In genomic region chr6:137808191-137808590, GRCh38 we compare ENCODE assay signal across 12 cellular contexts. TPM values are rescaled to one million over a fixed set of nuclear protein-coding genes. Genes with fewer than 3 reads are reported as not detected.
DNase-seq lines count a peak whose midpoint lies in the region; ATAC-seq, FAIRE-seq and TF ChIP-seq lines count a peak whose summit lies in the region.
"Had no signal": no experiment of that assay in that cellular context is flagged by ENCODE, and none has a peak within 500 bp of the region (broad histone marks: within the 10 kb centered on the region; RNA-seq: fewer than 3 reads in every experiment).

No MANE protein-coding gene starts in this region.

- no peaks in the 10 kb centered on the region for H3K79me1 ChIP-seq in IMR-90 (ENCODE audit: low read depth in 1 of 2, low read length in 2 of 2)

- peak overlapping the region; percentile 52; the same call in 1 of the 2 replicates for H4K91ac ChIP-seq in IMR-90 (ENCODE audit: insufficient read depth, low read depth, low read length)

- POLR2A ChIA-PET in Caco-2 (lab: Charles Lee): no interaction called here
- POLR2A ChIA-PET in IMR-90 (lab: Charles Lee; ENCODE audit: unreplicated experiment): no interaction called here
- POLR2A ChIA-PET in HepG2 (lab: Yijun Ruan, JAX): interaction anchor here (1.8 to 4.6 kb wide), 2 partner anchors 59 to 84 kb away, joined by 13 to 27 read pairs; partner anchors contain the start of gene TNFAIP3

- intact Hi-C loops in Caco-2 (cut with micrococcal nuclease; ENCODE audit: unreplicated experiment): no loop called here
- intact Hi-C loops in IMR-90 (cut with micrococcal nuclease): no loop called here
- intact Hi-C loops in HepG2 (cut with micrococcal nuclease; ENCODE audit: unreplicated experiment): loop anchor here (10.0 kb wide), 1 partner anchor 137 kb away; no protein-coding TSS in a partner anchor

- H3K27ac Mint-ChIP-seq in Caco-2 (ENCODE audit: unreplicated experiment): peak overlapping the region; percentile 47

- H2AK5ac ChIP-seq in IMR-90 (ENCODE audit: low read depth, low read length): peak overlapping the region; percentile 17; the same call in 1 of the 2 replicates

- H3K4me1 ChIP-seq in Caco-2 (peaks cover 61% of the 10 kb centered on the region), IMR-90 (ENCODE audit: control insufficient read depth, insufficient read depth, low read length) (peaks cover 6% of the 10 kb centered on the region; the same call in 1 of the 2 replicates), HepG2 (ENCODE audit: insufficient read depth, low read length) (peaks cover 83% of the 10 kb centered on the region)

- BruUV-seq in Caco-2 (replicated peaks; lab: Mats Ljungman, UMichigan): no TSS peak
- BruUV-seq in IMR-90 (replicated peaks; lab: Mats Ljungman, UMichigan): no TSS peak
- BruUV-seq in HepG2 (replicated peaks; lab: Mats Ljungman, UMichigan): no TSS peak

- H3K36me3 ChIP-seq in Caco-2 (ENCODE audit: control insufficient read depth, insufficient read depth, low read length) (no peaks in the 10 kb centered on the region), IMR-90 (ENCODE audit: control insufficient read depth, insufficient read depth, low read length) (no peaks in the 10 kb centered on the region), bronchial epithelial cell (ENCODE audit: control insufficient read depth, insufficient read depth, low read length) (no peaks in the 10 kb centered on the region), HepG2 (replicated peaks in 1 of 2; ENCODE audit: control insufficient read depth in 1 of 2, insufficient read depth in 2 of 2, low read length in 2 of 2) (no peaks in the 10 kb centered on the region)

- no peak for TF ChIP-seq RAD21 in IMR-90 (IDR thresholded peaks at IDR 0.05; ENCODE audit: low read length)
- no peak for TF ChIP-seq RAD21 in HepG2 (CRISPR knock-in tag; IDR thresholded peaks at IDR 0.05)

- H4K5ac ChIP-seq in IMR-90 (ENCODE audit: low read depth, low read length): no peak overlapping the region; the same call in 1 of the 2 replicates

- H3K9ac ChIP-seq in IMR-90 (ENCODE audit: low read depth, low read length) (no peak overlapping the region), HepG2 (ENCODE audit: insufficient read depth, low read depth, low read length) (no peak overlapping the region)

- TF ChIP-seq POLR2A in IMR-90 (IDR thresholded peaks at IDR 0.05; ENCODE audit: low read depth, low read length) (no peak), HepG2 (IDR thresholded peaks at IDR 0.05; ENCODE audit: insufficient read depth in 1 of 2, low read depth in 2 of 2, low read length in 2 of 2) (no peak)

- H3K4me3 Mint-ChIP-seq in Caco-2 (ENCODE audit: unreplicated experiment): no peak overlapping the region
- H3K4me3 Mint-ChIP-seq: stimulated activated naive CD8-positive, alpha-beta T cell treated with anti-CD3 and anti-CD28 coated beads, Interleukin-15, amount 100 ng/mL, for 72 hours had no signal

- H4K20me1 ChIP-seq in IMR-90 (ENCODE audit: insufficient read depth, low read length) (no peaks in the 10 kb centered on the region), HepG2 (ENCODE audit: insufficient read depth, low read length) (no peaks in the 10 kb centered on the region)

- H2BK15ac ChIP-seq in IMR-90 (ENCODE audit: low read depth, low read length): no peak overlapping the region

- in situ Hi-C loops in IMR-90 (cut with MboI; ENCODE audit: low sequenced_read_pairs): no loop called here
- in situ Hi-C loops in HepG2 (cut with HindIII; ENCODE audit: extremely low pct_ligation_motif_present, low pct_unique_long_range_greater_than_20kb): loop anchor here (5.0 to 10.0 kb wide), 2 partner anchors 57 to 101 kb away; partner anchors contain the start of gene TNFAIP3

- dilution Hi-C loops in IMR-90 (cut with HindIII; ENCODE audit: low sequenced_read_pairs, unreplicated experiment): no loop called here

- no peak overlapping the region for H3K27ac ChIP-seq in IMR-90 (ENCODE audit: insufficient read depth, low read length)
- peak overlapping the region; percentile 12 for H3K27ac ChIP-seq in HepG2 (ENCODE audit: extremely low read length, insufficient read depth, low read length)

- TF ChIP-seq EP300 in HepG2 (IDR thresholded peaks at IDR 0.05; ENCODE audit: low read depth in 2 of 2, low read length in 2 of 2): no peak
- TF ChIP-seq EP300 in HepG2 (CRISPR knock-in tag; IDR thresholded peaks at IDR 0.05; ENCODE audit: borderline replicate concordance): no peak

- H3K23ac ChIP-seq in IMR-90 (ENCODE audit: low read depth, low read length): no peak overlapping the region

- H3K27me3 ChIP-seq in Caco-2 (replicated peaks; ENCODE audit: control insufficient read depth, insufficient read depth, low read length) (no peaks in the 10 kb centered on the region), IMR-90 (ENCODE audit: control insufficient read depth, insufficient read depth, low read length) (no peaks in the 10 kb centered on the region), bronchial epithelial cell (ENCODE audit: control insufficient read depth, insufficient read depth, low read length) (no peaks in the 10 kb centered on the region), HepG2 (ENCODE audit: control insufficient read depth in 1 of 2, insufficient read depth in 2 of 2, low read length in 2 of 2) (no peaks in the 10 kb centered on the region)

- peak overlapping the region; percentile 62; the same call in 1 of the 2 replicates for H3K4ac ChIP-seq in IMR-90 (ENCODE audit: low read depth, low read length)

- H3K18ac ChIP-seq in IMR-90 (ENCODE audit: low read depth, low read length): no peak overlapping the region; the same call in 1 of the 2 replicates

- peaks cover 33% of the 10 kb centered on the region for H3K4me1 Mint-ChIP-seq in Caco-2 (ENCODE audit: low read depth, unreplicated experiment)

- H3K27me3 Mint-ChIP-seq in Caco-2 (ENCODE audit: insufficient read depth, unreplicated experiment): no peaks in the 10 kb centered on the region
- H3K27me3 Mint-ChIP-seq: stimulated activated naive CD8-positive, alpha-beta T cell treated with anti-CD3 and anti-CD28 coated beads, Interleukin-15, amount 100 ng/mL, for 72 hours had no signal

- no peak for FAIRE-seq in bronchial epithelial cell (lab: Jason Lieb, UNC)
- FAIRE-seq in HepG2 (lab: Jason Lieb, UNC): no peak
- FAIRE-seq: D721Med, GM12891 had no signal

- H3K56ac ChIP-seq in IMR-90 (ENCODE audit: extremely low read depth, insufficient read depth, low read length): no peak overlapping the region

- H2AK9ac ChIP-seq in IMR-90 (replicated peaks; ENCODE audit: low read depth, low read length, poor library complexity): no peak overlapping the region

- no peak overlapping the region for H2BK5ac ChIP-seq in IMR-90 (ENCODE audit: low read depth, low read length, poor library complexity, severe bottlenecking)

- peaks cover 6% of the 10 kb centered on the region for H3K9me1 ChIP-seq in IMR-90 (ENCODE audit: insufficient read depth, low read length)

- H3K14ac ChIP-seq in IMR-90 (replicated peaks; ENCODE audit: low read depth, low read length): no peak overlapping the region

- no peak for DNase-seq in Caco-2
- peak; percentile 80 for DNase-seq in IMR-90
- peak; percentile 98 for DNase-seq in bronchial epithelial cell (ENCODE audit: low read depth)
- DNase-seq in HepG2 (ENCODE audit: low spot score): peak; percentile 61
- DNase-seq in stimulated activated naive CD4-positive, alpha-beta T cell (lab: John Stamatoyannopoulos, UW): no peak
- DNase-seq in NCI-H345 (lab: John Stamatoyannopoulos, UW): no peak
- DNase-seq: NCI-H446 treated with DMSO at 0.1 percent for 48 hours; stimulated activated naive CD8-positive, alpha-beta T cell treated with anti-CD3 and anti-CD28 coated beads, Interleukin-15, amount 100 ng/mL, for 72 hours had no signal

- no peak for TF ChIP-seq CTCF in Caco-2 (IDR thresholded peaks at IDR 0.05; ENCODE audit: insufficient read depth in 1 of 2, low read depth in 1 of 2, low read length in 1 of 2, severe bottlenecking in 1 of 2, unreplicated experiment in 1 of 2)
- TF ChIP-seq CTCF in IMR-90 (conservative IDR thresholded peaks at IDR 0.05; ENCODE audit: low read depth, low read length): no peak
- TF ChIP-seq CTCF in bronchial epithelial cell (IDR thresholded peaks at IDR 0.05; ENCODE audit: insufficient read depth, low read length, severe bottlenecking): no peak
- TF ChIP-seq CTCF in HepG2 (CRISPR knock-in tag; IDR thresholded peaks at IDR 0.05): no peak

- H3K9me3 ChIP-seq in Caco-2 (no peaks in the 10 kb centered on the region), IMR-90 (ENCODE audit: control insufficient read depth, insufficient read depth, low read length) (no peaks in the 10 kb centered on the region), HepG2 (ENCODE audit: low read length) (no peaks in the 10 kb centered on the region)

- CTCF ChIA-PET in Caco-2 (lab: Charles Lee): no interaction called here
- CTCF ChIA-PET in IMR-90 (lab: Yijun Ruan, JAX): interaction anchor here (1.4 kb wide), 1 partner anchor 8 kb away, joined by 6 read pairs; no protein-coding TSS in a partner anchor
- CTCF ChIA-PET in HepG2 (lab: Yijun Ruan, JAX; ENCODE audit: low intra/inter-chr PET ratio, low total read pairs): no interaction called here

- H2BK20ac ChIP-seq in IMR-90 (ENCODE audit: low read depth, low read length): 0 out of 2 replicates have a peak overlapping the region, but pooled peaks have one; percentile 6

- H3K79me2 ChIP-seq in HepG2 (ENCODE audit: insufficient read depth, low read length): no peaks in the 10 kb centered on the region

- H3K4me2 ChIP-seq in IMR-90 (ENCODE audit: low read depth, low read length) (no peak overlapping the region), HepG2 (ENCODE audit: low read depth, low read length) (no peak overlapping the region)

- peaks cover 4% of the 10 kb centered on the region for H3K36me3 Mint-ChIP-seq in Caco-2 (ENCODE audit: insufficient read depth, unreplicated experiment)

- H4K8ac ChIP-seq in IMR-90 (ENCODE audit: low read depth in 2 of 2, low read length in 2 of 2): peak overlapping the region; percentile 61 to 62; a peak in 1 of 4 replicates

- ATAC-seq in IMR-90 (ENCODE audit: low read depth) (peak; percentile 37; the same call in 1 of the 2 replicates), HepG2 (no peak), HG02642 (IDR thresholded peaks at IDR 0.05; ENCODE audit: poor library complexity, unreplicated experiment) (no peak), HG03342 (IDR thresholded peaks at IDR 0.05; ENCODE audit: unreplicated experiment) (no peak)
- ATAC-seq: stimulated activated naive CD8-positive, alpha-beta T cell treated with anti-CD3 and anti-CD28 coated beads, Interleukin-15, amount 100 ng/mL, for 72 hours had no signal

- peak overlapping the region; percentile 23; the same call in 1 of the 2 replicates for H2BK120ac ChIP-seq in IMR-90 (ENCODE audit: low read depth, low read length)

- H3K4me3 ChIP-seq in Caco-2 (ENCODE audit: low read depth, low read length) (no peak overlapping the region), IMR-90 (ENCODE audit: insufficient read depth, low read depth, low read length) (no peak overlapping the region), bronchial epithelial cell (ENCODE audit: low read depth, low read length) (no peak overlapping the region), HepG2 (replicated peaks in 1 of 3; ENCODE audit: insufficient read depth in 1 of 3, low read depth in 2 of 3, low read length in 3 of 3) (no peak overlapping the region)

- H2AFZ ChIP-seq in IMR-90 (replicated peaks; ENCODE audit: low read length, poor library complexity): no peak overlapping the region
- H2AFZ ChIP-seq in HepG2 (ENCODE audit: low read length): no peak overlapping the region

- H3K9me3 Mint-ChIP-seq in Caco-2 (ENCODE audit: unreplicated experiment): no peaks in the 10 kb centered on the region

RNA-seq across cellular contexts. Expression of gene TNFAIP3, which starts 58.9 kb away (rescaled TPM):
- 45.7 and 50.4 TPM in 2 replicates for total RNA-seq in Caco-2 (2022)
- 4.4 and 5.0 TPM in 2 replicates for total RNA-seq in IMR-90 (2012; rRNA removed)
- polyA plus RNA-seq in IMR-90 (2012; rRNA removed): 12.6 and 14.2 TPM in 2 replicates
- polyA plus RNA-seq in IMR-90 (2012; cell fraction: cytosol; rRNA removed): 3.5 and 6.8 TPM in 2 replicates
- polyA plus RNA-seq in IMR-90 (2012; cell fraction: nucleus; rRNA removed; ENCODE audit: low replicate concordance): 29.5 and 108 TPM in 2 replicates
- 2.1 and 3.2 TPM in 2 replicates for total RNA-seq in bronchial epithelial cell
- total RNA-seq in HepG2 (2016; rRNA removed; fragmentation: Illumina TruSeq; extraction: Trizol): 24.7 and 28.2 TPM in 2 replicates
- 2.2 and 2.6 TPM in 2 replicates for total RNA-seq in HepG2 (2016; cell fraction: cytosol; rRNA removed; fragmentation: Illumina TruSeq; extraction: Trizol; ENCODE audit: low read depth)
- total RNA-seq in HepG2 (2016; cell fraction: insoluble cytoplasmic fraction; rRNA removed; fragmentation: Illumina TruSeq; extraction: Trizol): 18.9 and 27.7 TPM in 2 replicates
- total RNA-seq in HepG2 (2016; cell fraction: membrane; rRNA removed; fragmentation: Illumina TruSeq; extraction: Trizol): 8.2 and 8.6 TPM in 2 replicates
- total RNA-seq in HepG2 (2016; cell fraction: nucleus; rRNA removed; fragmentation: Illumina TruSeq; extraction: Trizol): 61.9 and 64.1 TPM in 2 replicates
- polyA plus RNA-seq in HepG2 (2011; rRNA removed): 47.1 and 49.6 TPM in 2 replicates
- 22.2 and 24.7 TPM in 2 replicates for polyA plus RNA-seq in HepG2 (2011; cell fraction: cytosol; rRNA removed)
- 144 and 150 TPM in 2 replicates for polyA plus RNA-seq in HepG2 (2011; cell fraction: nucleus; rRNA removed)
- polyA plus RNA-seq in HepG2 (2012): 30.0 and 33.6 TPM in 2 replicates
- 1.00 and 1.1 TPM in 2 replicates for polyA plus RNA-seq in HepG2 (2016; cell fraction: cytosol; fragmentation: Illumina TruSeq; extraction: Trizol; ENCODE audit: low read depth)
- polyA plus RNA-seq in HepG2 (2016; cell fraction: insoluble cytoplasmic fraction; fragmentation: Illumina TruSeq; extraction: Trizol; ENCODE audit: low read depth): 21.4 and 27.8 TPM in 2 replicates
- 3.4 and 4.2 TPM in 2 replicates for polyA plus RNA-seq in HepG2 (2016; cell fraction: membrane; fragmentation: Illumina TruSeq; extraction: Trizol; ENCODE audit: low read depth)
- 121 and 138 TPM in 2 replicates for polyA plus RNA-seq in HepG2 (2016; cell fraction: nucleus; fragmentation: Illumina TruSeq; extraction: Trizol; ENCODE audit: insufficient read depth, low read depth)
- polyA minus RNA-seq in HepG2 (2011; rRNA and poly(A)+ RNA removed; ENCODE audit: low replicate concordance): 2.9 and 35.1 TPM in 2 replicates
- polyA minus RNA-seq in HepG2 (2011; cell fraction: cytosol; rRNA and poly(A)+ RNA removed): 30.0 and 32.5 TPM in 2 replicates
- 52.7 and 61.8 TPM in 2 replicates for polyA minus RNA-seq in HepG2 (2011; cell fraction: nucleus; rRNA and poly(A)+ RNA removed)

Comparison
In these comparisons a context has a peak if more than half of its experiments do, and no peak if none do; other contexts are left out.
1. DNase-seq: peak in IMR-90 (single experiment), bronchial epithelial cell (single experiment) and HepG2 (single experiment); none in Caco-2 (0 of 2), stimulated activated naive CD4-positive, alpha-beta T cell (0 of 6) and NCI-H345 (single experiment).